ENCODE assay signal across 28 cellular contexts in genomic region chr19:4210166-4210731, GRCh38. TPM values are rescaled to one million over a fixed set of nuclear protein-coding genes. Genes with fewer than 3 reads are reported as not detected.
"Had no signal": no experiment of that assay in that cellular context is flagged by ENCODE, and none has a peak within 500 bp of the region (broad histone marks: within the 10 kb centered on the region; RNA-seq: fewer than 3 reads in every experiment).

No MANE protein-coding gene starts in this region.

- H3K4me1 ChIP-seq: ascending aorta, SJCRH30 had no signal

- H3K27ac ChIP-seq: ascending aorta, cardiac muscle cell, SJCRH30, SK-N-MC had no signal

- H3K4me3 ChIP-seq: ascending aorta, cardiac muscle cell, SJCRH30, SK-N-MC had no signal

- H3K36me3 ChIP-seq: ascending aorta, cardiac muscle cell, SJCRH30 had no signal

- DNase-seq: activated CD4-positive, alpha-beta T cell treated with anti-CD3 and anti-CD28 coated beads for 36 hours; activated CD4-positive, alpha-beta T cell treated with anti-CD3 and anti-CD28 coated beads, Interleukin-2, amount 10 ng/mL, durations not matched to agents 7 days and 5 days; activated CD4-positive, alpha-beta T cell treated with anti-CD3 and anti-CD28 coated beads, Interleukin-2, amount 50 U/mL, for 48 hours; activated CD8-positive, alpha-beta T cell treated with anti-CD3 and anti-CD28 coated beads, Interleukin-2, amount 10 ng/mL, durations not matched to agents 7 days and 5 days; activated gamma-delta T cell; activated naive CD4-positive, alpha-beta T cell treated with Interleukin-2 at 50 U/mL for 16 hours; activated naive CD8-positive, alpha-beta T cell treated with anti-CD3 and anti-CD28 coated beads, Interleukin-2, amount 10 ng/mL, durations not matched to agents 7 days and 5 days; activated T-cell treated with anti-CD3 and anti-CD28 coated beads, Interleukin-2, amount 50 U/mL, for 24 hours; amygdala; Karpas-422; NCI-H1105 treated with DMSO at 0.1 percent for 48 hours; NCI-H1436; NCI-H1694; NCI-H1930; NCI-H2081 treated with DMSO at 0.1 percent for 48 hours; NCI-H226; NCI-H524 treated with DMSO at 0.1 percent for 48 hours; SHP77; SJCRH30 had no signal

- H3K27me3 ChIP-seq: ascending aorta, cardiac muscle cell, SJCRH30 had no signal

- ATAC-seq: activated CD4-positive, alpha-beta T cell treated with anti-CD3 and anti-CD28 coated beads for 36 hours; activated CD4-positive, CD25-positive, alpha-beta regulatory T cell treated with anti-CD3 and anti-CD28 coated beads, Interleukin-2, amount 50 U/mL, for 24 hours; activated CD8-positive, alpha-beta T cell treated with anti-CD3 and anti-CD28 coated beads, Interleukin-2, amount 10 ng/mL, durations not matched to agents 7 days and 5 days; Panc1 had no signal

- H3K9me3 ChIP-seq: ascending aorta, SJCRH30 had no signal

RNA-seq across cellular contexts. Expression of gene EBI3, which starts 19.1 kb away (rescaled TPM):
- total RNA-seq: activated CD8-positive, alpha-beta T cell treated with anti-CD3 and anti-CD28 coated beads, Interleukin-2, amount 10 ng/mL, durations not matched to agents 7 days and 5 days; ascending aorta; cardiac muscle cell; SJCRH30 had no signal
- polyA plus RNA-seq: cardiac muscle cell had no signal

RNA-seq across cellular contexts. Expression of gene ANKRD24, which starts 27.8 kb away (rescaled TPM):
- total RNA-seq: ascending aorta had no signal

RNA-seq across cellular contexts. Expression of gene CREB3L3, which starts 56.8 kb away (rescaled TPM):
- total RNA-seq: activated CD4-positive, alpha-beta T cell treated with anti-CD3 and anti-CD28 coated beads for 36 hours; activated naive CD8-positive, alpha-beta T cell treated with anti-CD3 and anti-CD28 coated beads, Interleukin-2, amount 10 ng/mL, durations not matched to agents 7 days and 5 days; cardiac muscle cell; MCF 10A; NCI-H460; RPMI7951; SJCRH30; T-helper 1 cell treated with Interleukin-12 subunit alpha and Interleukin-12 subunit beta and Interleukin-4 antibody, amounts not matched to agents 30 ng/mL and 1 ng/mL, for 36 hours had no signal
- polyA plus RNA-seq: cardiac muscle cell had no signal
